Comparison of ENCODE assay signal across 8 cellular contexts in the genomic region with DNA sequence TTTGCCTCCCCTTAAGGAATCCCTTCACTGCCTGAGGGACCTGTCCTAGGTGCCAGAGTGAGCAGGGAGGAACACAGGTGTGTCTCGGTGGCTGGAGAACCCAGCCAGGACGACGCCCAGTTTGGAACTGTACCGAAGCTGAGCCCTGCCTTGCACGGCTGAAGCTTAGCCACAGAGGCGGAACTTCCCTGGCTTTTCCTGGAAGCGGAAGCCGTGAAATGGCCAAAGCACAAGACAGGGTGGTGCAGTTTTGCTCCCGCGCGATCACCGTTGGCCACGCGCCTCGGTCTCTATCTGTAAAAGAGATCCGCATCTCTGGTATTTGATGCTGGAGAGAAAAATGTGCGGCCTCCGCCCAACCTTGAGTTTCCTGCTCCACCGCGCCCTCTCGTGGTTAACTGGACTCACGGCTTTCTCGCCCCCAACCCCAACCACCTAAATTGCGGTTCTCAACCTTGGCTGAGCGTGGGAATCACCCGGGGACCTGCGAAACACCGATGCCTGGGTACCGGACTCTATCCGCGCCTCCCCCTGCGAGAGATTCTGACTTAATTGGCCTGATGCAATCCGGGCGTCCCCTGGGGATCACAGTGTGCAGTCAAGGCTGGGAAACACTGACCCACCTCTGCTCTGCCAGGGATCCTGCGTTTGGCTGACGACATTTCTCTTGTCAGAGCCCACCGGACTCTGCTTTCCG.
DNase-seq lines count a peak whose midpoint lies in the region; ATAC-seq and TF ChIP-seq lines count a peak whose summit lies in the region.

No MANE protein-coding gene starts in this region.

- H3K27me3 ChIP-seq in CD8-positive, alpha-beta memory T cell (ENCODE audit: insufficient read depth, low read length, poor library complexity, severe bottlenecking) = no peaks in the 10 kb centered on the region
- H3K27me3 ChIP-seq in GM23338 (ENCODE audit: insufficient read depth) = peaks cover 9% of the 10 kb centered on the region; the same call in 1 of the 2 replicates
- no peaks in the 10 kb centered on the region for H3K27me3 ChIP-seq in ascending aorta
- no peaks in the 10 kb centered on the region for H3K27me3 ChIP-seq in rectal smooth muscle tissue (ENCODE audit: control insufficient read depth, insufficient read depth, low read length)
- H3K27me3 ChIP-seq in uterus = no peaks in the 10 kb centered on the region

- H3K27ac ChIP-seq in CD8-positive, alpha-beta memory T cell (ENCODE audit: low read depth, low read length) = no peak overlapping the region
- H3K27ac ChIP-seq in GM23338 (ENCODE audit: low read depth) = no peak overlapping the region
- H3K27ac ChIP-seq in ascending aorta = peak overlapping the region; percentile 95 to 96
- H3K27ac ChIP-seq in rectal smooth muscle tissue (ENCODE audit: low read depth, low read length) = peak overlapping the region; percentile 5
- H3K27ac ChIP-seq in uterus = peak overlapping the region; percentile 73 to 94

- intact Hi-C loops in ascending aorta (cut with DNase I) (loop anchor here (1.0 to 10.0 kb wide), 6 partner anchors 35 to 363 kb away; partner anchors contain the start of genes ABHD2 and FANCI), uterus (cut with DNase I; ENCODE audit: low total_unique reads) (loop anchor here (5.0 kb wide), 1 partner anchor 110 kb away; no protein-coding TSS in a partner anchor)

- H3K9me3 Mint-ChIP-seq in CD8-positive, alpha-beta memory T cell = peaks cover 0 to 5% (median 0%) of the 10 kb centered on the region in 5 donors
- H3K9me3 Mint-ChIP-seq in GM23338 = peaks cover 31% of the 10 kb centered on the region
- peaks cover 3% of the 10 kb centered on the region for H3K9me3 Mint-ChIP-seq in T-helper 2 cell treated with Interferon-gamma antibody and Interleukin-4, amounts not matched to agents 5 μg/mL and 100 μg/mL, for 36 hours

- H4K20me1 ChIP-seq in GM23338 (replicated peaks; ENCODE audit: insufficient read depth) = no peaks in the 10 kb centered on the region

- DNase-seq in CD8-positive, alpha-beta memory T cell = peak; percentile 71 to 84 (median 74)
- DNase-seq in GM23338 (ENCODE audit: low spot score) (peak; percentile 98), NCI-H1105 (lab: John Stamatoyannopoulos, UW) (peak; percentile 66), ascending aorta (ENCODE audit: low spot score in 2 of 2) (peak; percentile 55 to 96), hepatic stellate cell (ENCODE audit: low spot score) (peak; percentile 72), uterus (peak; percentile 81 to 82)
- DNase-seq in T-helper 2 cell treated with Interferon-gamma antibody and Interleukin-4, amounts not matched to agents 5 μg/mL and 100 μg/mL, for 36 hours (ENCODE audit: low spot score) = peak; percentile 73

- TF ChIP-seq CTCF in GM23338 (conservative IDR thresholded peaks at IDR 0.05; ENCODE audit: low read depth in 2 of 2) (peak; percentile 87 to 90), ascending aorta (IDR thresholded peaks at IDR 0.05) (peak; percentile 76 to 82 (median 79)), uterus (IDR thresholded peaks at IDR 0.05) (peak; percentile 69 to 81 (median 76))

- peak overlapping the region; percentile 18 to 84 (median 66) for H3K4me3 Mint-ChIP-seq in CD8-positive, alpha-beta memory T cell
- H3K4me3 Mint-ChIP-seq in GM23338 = peak overlapping the region; percentile 50
- peak overlapping the region; percentile 80 for H3K4me3 Mint-ChIP-seq in T-helper 2 cell treated with Interferon-gamma antibody and Interleukin-4, amounts not matched to agents 5 μg/mL and 100 μg/mL, for 36 hours

- ATAC-seq in GM23338 = peak; percentile 94

- no peaks in the 10 kb centered on the region for H3K36me3 ChIP-seq in CD8-positive, alpha-beta memory T cell (ENCODE audit: insufficient read depth, low read length)
- H3K36me3 ChIP-seq in GM23338 (ENCODE audit: insufficient read depth) (peaks cover 12% of the 10 kb centered on the region; the same call in 1 of the 2 replicates), ascending aorta (no peaks in the 10 kb centered on the region), rectal smooth muscle tissue (ENCODE audit: control insufficient read depth, insufficient read depth, low read length) (no peaks in the 10 kb centered on the region), uterus (no peaks in the 10 kb centered on the region)

- peaks cover 14% of the 10 kb centered on the region for H3K4me1 ChIP-seq in CD8-positive, alpha-beta memory T cell (ENCODE audit: insufficient read depth, low read length)
- peaks cover 34% of the 10 kb centered on the region for H3K4me1 ChIP-seq in GM23338 (ENCODE audit: insufficient read depth)
- peaks cover 22 to 51% of the 10 kb centered on the region in 2 donors for H3K4me1 ChIP-seq in ascending aorta
- H3K4me1 ChIP-seq in rectal smooth muscle tissue (ENCODE audit: control insufficient read depth, insufficient read depth, low read length) = peaks cover 7% of the 10 kb centered on the region
- H3K4me1 ChIP-seq in uterus = no peaks in the 10 kb centered on the region

- H3K27ac Mint-ChIP-seq in CD8-positive, alpha-beta memory T cell = peak overlapping the region; percentile 13 to 70 (median 49)
- H3K27ac Mint-ChIP-seq in GM23338 = no peak overlapping the region
- H3K27ac Mint-ChIP-seq in T-helper 2 cell treated with Interferon-gamma antibody and Interleukin-4, amounts not matched to agents 5 μg/mL and 100 μg/mL, for 36 hours = peak overlapping the region; percentile 58

- H3K9me2 ChIP-seq in GM23338 (ENCODE audit: insufficient read depth) = no peaks in the 10 kb centered on the region

- peaks cover 8 to 35% of the 10 kb centered on the region in 2 donors for H3K27me3 Mint-ChIP-seq in CD8-positive, alpha-beta memory T cell
- H3K27me3 Mint-ChIP-seq in GM23338 (ENCODE audit: insufficient read depth, low read depth, poor library complexity) = peaks cover 15% of the 10 kb centered on the region
- peaks cover 40% of the 10 kb centered on the region for H3K27me3 Mint-ChIP-seq in T-helper 2 cell treated with Interferon-gamma antibody and Interleukin-4, amounts not matched to agents 5 μg/mL and 100 μg/mL, for 36 hours (ENCODE audit: low read depth)

- POLR2A ChIA-PET in CD8-positive, alpha-beta memory T cell (lab: Charles Lee) = interaction anchor here (0.8 kb wide), 1 partner anchor 113 kb away, joined by 3 read pairs; no protein-coding TSS in a partner anchor

- H3F3A ChIP-seq in GM23338 (replicated peaks; ENCODE audit: low read depth) = no peaks in the 10 kb centered on the region

- H2AFZ ChIP-seq in GM23338 = no peak overlapping the region

- no peaks in the 10 kb centered on the region for H3K79me2 ChIP-seq in GM23338 (replicated peaks; ENCODE audit: insufficient read depth)

- TF ChIP-seq POLR2A in uterus (IDR thresholded peaks at IDR 0.05) = no peak

- H3K9me3 ChIP-seq in CD8-positive, alpha-beta memory T cell (ENCODE audit: low read length) = no peaks in the 10 kb centered on the region
- H3K9me3 ChIP-seq in ascending aorta (no peaks in the 10 kb centered on the region), uterus (no peaks in the 10 kb centered on the region)

- H3K36me3 Mint-ChIP-seq in CD8-positive, alpha-beta memory T cell = peaks cover 0 to 1% (median 0%) of the 10 kb centered on the region in 3 donors
- peaks cover 35% of the 10 kb centered on the region for H3K36me3 Mint-ChIP-seq in GM23338 (ENCODE audit: low read depth)
- no peaks in the 10 kb centered on the region for H3K36me3 Mint-ChIP-seq in T-helper 2 cell treated with Interferon-gamma antibody and Interleukin-4, amounts not matched to agents 5 μg/mL and 100 μg/mL, for 36 hours (ENCODE audit: low read depth)

- CTCF ChIA-PET in CD8-positive, alpha-beta memory T cell (lab: Charles Lee) = interaction anchor here (0.6 to 5.6 kb wide), 9 partner anchors 17 to 186 kb away, joined by 3 to 59 read pairs (median 3); partner anchors contain the start of gene HAPLN3

- no peak overlapping the region for H3K9ac ChIP-seq in rectal smooth muscle tissue (ENCODE audit: low read length)

- peak overlapping the region; percentile 24 for H3K4me3 ChIP-seq in CD8-positive, alpha-beta memory T cell (ENCODE audit: low read length)
- peak overlapping the region; percentile 26 for H3K4me3 ChIP-seq in GM23338
- peak overlapping the region; percentile 36 to 40 for H3K4me3 ChIP-seq in ascending aorta
- H3K4me3 ChIP-seq in rectal smooth muscle tissue (ENCODE audit: low read length) = peak overlapping the region; percentile 56
- peak overlapping the region; percentile 1 to 25 for H3K4me3 ChIP-seq in uterus

- peak overlapping the region; percentile 61 for H3K4me2 ChIP-seq in GM23338

- peaks cover 12 to 15% (median 14%) of the 10 kb centered on the region in 3 donors for H3K4me1 Mint-ChIP-seq in CD8-positive, alpha-beta memory T cell
- peaks cover 29% of the 10 kb centered on the region for H3K4me1 Mint-ChIP-seq in GM23338
- H3K4me1 Mint-ChIP-seq in T-helper 2 cell treated with Interferon-gamma antibody and Interleukin-4, amounts not matched to agents 5 μg/mL and 100 μg/mL, for 36 hours (ENCODE audit: low read depth) = peaks cover 30% of the 10 kb centered on the region

TF ChIP-seq in GM23338, 12 proteins besides CTCF, POLR2A, EP300 and RAD21 (continues in another document):
- TF ChIP-seq POLR2AphosphoS5 (IDR thresholded peaks at IDR 0.05; ENCODE audit: low read depth) (peak; percentile 33; the same call in 1 of the 2 replicates), NANOG (IDR thresholded peaks at IDR 0.05; ENCODE audit: borderline replicate concordance) (no peak), CREB1 (CRISPR knock-in tag; IDR thresholded peaks at IDR 0.05; ENCODE audit: low read depth) (peak; percentile 40; the same call in 1 of the 2 replicates)

Comparison
In these comparisons a context has a peak if more than half of its experiments do, and no peak if none do; other contexts are left out.
1. H3K27ac ChIP-seq: peak in ascending aorta (2 of 2), rectal smooth muscle tissue (single experiment) and uterus (2 of 2); none in CD8-positive, alpha-beta memory T cell (single experiment) and GM23338 (single experiment).
2. Peak in every context shown above with its lines, with median percentiles within 50 percentile points of each other: DNase-seq, H3K4me3 ChIP-seq, H3K4me3 Mint-ChIP-seq and CTCF ChIP-seq.